Comparison of ENCODE assay signal across 18 cellular contexts in genomic region chr12:13443498-13443897, GRCh38.
A peak's percentile ranks its signal among the peaks of the same experiment; 100 is the strongest.
DNase-seq lines count a peak whose midpoint lies in the region; ATAC-seq and TF ChIP-seq lines count a peak whose summit lies in the region.
"Had no signal": no experiment of that assay in that cellular context is flagged by ENCODE, and none has a peak within 500 bp of the region (broad histone marks: within the 10 kb centered on the region; RNA-seq: fewer than 3 reads in every experiment).

No MANE protein-coding gene starts in this region.

- H3K9me3 Mint-ChIP-seq in activated CD4-positive, alpha-beta T cell treated with anti-CD3 and anti-CD28 coated beads, Interleukin-2, amount 10 ng/mL, durations not matched to agents 24 days and 14 days = no peaks in the 10 kb centered on the region

- H3K36me3 ChIP-seq in heart left ventricle (no peaks in the 10 kb centered on the region), lung (ENCODE audit: control insufficient read depth in 2 of 2, insufficient read depth in 2 of 2, low read length in 2 of 2) (no peaks in the 10 kb centered on the region), thyroid gland (no peaks in the 10 kb centered on the region), mesendoderm (ENCODE audit: control insufficient read depth, insufficient read depth, low read length) (no peaks in the 10 kb centered on the region)
- H3K36me3 ChIP-seq: HAP-1 had no signal

- DNase-seq in activated CD4-positive, alpha-beta T cell treated with anti-CD3 and anti-CD28 coated beads, Interleukin-2, amount 10 ng/mL, durations not matched to agents 24 days and 14 days = peak; percentile 36
- no peak for DNase-seq in activated CD4-positive, alpha-beta T cell treated with anti-CD3 and anti-CD28 coated beads, Interleukin-2, amount 50 U/mL, for 1 hour
- DNase-seq in heart left ventricle (peak in 4 of 5 donors; percentile 34 to 74 (median 50)), lung (ENCODE audit: low spot score) (peak; percentile 29), thyroid gland (peak; percentile 6), mesendoderm (no peak)
- DNase-seq: 8988T, Caco-2, IMR-90, Kasumi-1, NCI-H1417, NCI-H2029, NCI-H2171 treated with DMSO at 0.1 percent for 48 hours, NCI-H524, RPMI8226 had no signal

- no peak overlapping the region for H4K8ac ChIP-seq in mesendoderm (ENCODE audit: low read depth, low read length)

- H3K4me2 ChIP-seq in mesendoderm (ENCODE audit: low read length) = no peak overlapping the region

- H3K4me3 Mint-ChIP-seq in activated CD4-positive, alpha-beta T cell treated with anti-CD3 and anti-CD28 coated beads, Interleukin-2, amount 10 ng/mL, durations not matched to agents 24 days and 14 days = no peak overlapping the region

- no peaks in the 10 kb centered on the region for H3K27me3 Mint-ChIP-seq in activated CD4-positive, alpha-beta T cell treated with anti-CD3 and anti-CD28 coated beads, Interleukin-2, amount 10 ng/mL, durations not matched to agents 24 days and 14 days

- no peak overlapping the region for H2BK120ac ChIP-seq in mesendoderm (ENCODE audit: low read depth, low read length)

- H2BK5ac ChIP-seq in mesendoderm (ENCODE audit: low read length) = no peak overlapping the region

- no peak overlapping the region for H3K23ac ChIP-seq in mesendoderm (ENCODE audit: low read length)

- no peak overlapping the region for H2AK5ac ChIP-seq in mesendoderm (ENCODE audit: low read length)

- H3K4me3 ChIP-seq in heart left ventricle (no peak overlapping the region), lung (no peak overlapping the region), thyroid gland (replicated peaks in 1 of 3) (no peak overlapping the region), mesendoderm (ENCODE audit: low read length) (no peak overlapping the region)
- H3K4me3 ChIP-seq: HAP-1 had no signal

- H3K4me1 Mint-ChIP-seq in activated CD4-positive, alpha-beta T cell treated with anti-CD3 and anti-CD28 coated beads, Interleukin-2, amount 10 ng/mL, durations not matched to agents 24 days and 14 days = no peaks in the 10 kb centered on the region

- H3K4ac ChIP-seq in mesendoderm (ENCODE audit: low read depth, low read length) = no peak overlapping the region

- no peak overlapping the region for H3K18ac ChIP-seq in mesendoderm (ENCODE audit: low read length)

- H3K36me3 Mint-ChIP-seq in activated CD4-positive, alpha-beta T cell treated with anti-CD3 and anti-CD28 coated beads, Interleukin-2, amount 10 ng/mL, durations not matched to agents 24 days and 14 days (ENCODE audit: low read depth) = no peaks in the 10 kb centered on the region

- peak overlapping the region in 7 of 12 donors; percentile 16 to 70 (median 60) for H3K27ac ChIP-seq in heart left ventricle
- H3K27ac ChIP-seq in lung (ENCODE audit: low read depth in 1 of 2, low read length in 1 of 2) = no peak overlapping the region
- no peak overlapping the region for H3K27ac ChIP-seq in thyroid gland
- no peak overlapping the region for H3K27ac ChIP-seq in mesendoderm (ENCODE audit: low read depth, low read length)

- no peak overlapping the region for H2BK15ac ChIP-seq in mesendoderm (replicated peaks; ENCODE audit: low read depth)

- H3K79me1 ChIP-seq in mesendoderm (ENCODE audit: low read length) = no peaks in the 10 kb centered on the region

- no peak overlapping the region for H3K9ac ChIP-seq in mesendoderm (ENCODE audit: low read length)

- ATAC-seq in heart left ventricle (peak; percentile 80 to 94 (median 93)), lung (ENCODE audit: insufficient read depth, low FRiP score) (no peak), HG03520 (IDR thresholded peaks at IDR 0.05; ENCODE audit: unreplicated experiment) (no peak), GM19463 (IDR thresholded peaks at IDR 0.05; ENCODE audit: unreplicated experiment) (no peak)

- H3K27me3 ChIP-seq in heart left ventricle (peaks cover 0 to 5% (median 0%) of the 10 kb centered on the region in 9 donors), lung (ENCODE audit: control insufficient read depth, insufficient read depth) (no peaks in the 10 kb centered on the region), thyroid gland (no peaks in the 10 kb centered on the region), mesendoderm (ENCODE audit: insufficient read depth, low read length, poor library complexity) (no peaks in the 10 kb centered on the region)

- no peaks in the 10 kb centered on the region for H3K79me2 ChIP-seq in mesendoderm (ENCODE audit: control insufficient read depth, insufficient read depth, low read length)

- H3K9me3 ChIP-seq in heart left ventricle (peaks cover 0 to 7% (median 0%) of the 10 kb centered on the region in 12 donors), lung (ENCODE audit: control insufficient read depth in 2 of 2, insufficient read depth in 1 of 2, low read length in 1 of 2) (no peaks in the 10 kb centered on the region), thyroid gland (no peaks in the 10 kb centered on the region)
- H3K9me3 ChIP-seq: Caco-2, HAP-1 had no signal

- no peak overlapping the region for H3K56ac ChIP-seq in mesendoderm (ENCODE audit: low read length)

- H3K4me1 ChIP-seq in heart left ventricle (peaks cover 0 to 26% (median 0%) of the 10 kb centered on the region in 12 donors), lung (ENCODE audit: control insufficient read depth in 2 of 2, insufficient read depth in 2 of 2, low read length in 2 of 2) (peaks cover 0 to 2% of the 10 kb centered on the region in 2 donors), thyroid gland (peaks cover 0 to 5% of the 10 kb centered on the region in 2 donors), mesendoderm (ENCODE audit: control insufficient read depth, low read depth, low read length) (peaks cover 5% of the 10 kb centered on the region)
- H3K4me1 ChIP-seq: Caco-2, HAP-1 had no signal

- H3K27ac Mint-ChIP-seq in activated CD4-positive, alpha-beta T cell treated with anti-CD3 and anti-CD28 coated beads, Interleukin-2, amount 10 ng/mL, durations not matched to agents 24 days and 14 days = no peak overlapping the region

- TF ChIP-seq POLR2A in heart left ventricle (IDR thresholded peaks at IDR 0.05) = no peak
- TF ChIP-seq POLR2A in thyroid gland (IDR thresholded peaks at IDR 0.05) = no peak

- no peak for TF ChIP-seq CTCF in heart left ventricle (IDR thresholded peaks at IDR 0.05)
- TF ChIP-seq CTCF in lung (IDR thresholded peaks at IDR 0.05; ENCODE audit: control extremely low read depth, extremely low read depth) = no peak
- TF ChIP-seq CTCF in thyroid gland (IDR thresholded peaks at IDR 0.05) = no peak

- no peak overlapping the region for H4K5ac ChIP-seq in mesendoderm (ENCODE audit: low read length)

- intact Hi-C loops in activated CD4-positive, alpha-beta T cell treated with anti-CD3 and anti-CD28 coated beads, Interleukin-2, amount 10 ng/mL, durations not matched to agents 24 days and 14 days (cut with micrococcal nuclease) = no loop called here
- intact Hi-C loops in heart left ventricle (cut with DNase I) (no loop called here), thyroid gland (cut with DNase I) (no loop called here)

Comparison
In these comparisons a context has a peak if more than half of its experiments do, and no peak if none do; other contexts are left out.
1. DNase-seq: peak in activated CD4-positive, alpha-beta T cell treated with anti-CD3 and anti-CD28 coated beads, Interleukin-2, amount 10 ng/mL, durations not matched to agents 24 days and 14 days (single experiment), heart left ventricle (4 of 5), lung (single experiment) and thyroid gland (2 of 2); none in activated CD4-positive, alpha-beta T cell treated with anti-CD3 and anti-CD28 coated beads, Interleukin-2, amount 50 U/mL, for 1 hour (single experiment) and mesendoderm (single experiment).
2. ATAC-seq: peak in heart left ventricle (4 of 4); none in lung (single experiment), HG03520 (single experiment) and GM19463 (single experiment).
3. H3K27ac ChIP-seq: peak in heart left ventricle (7 of 12); none in lung (0 of 2), thyroid gland (0 of 3) and mesendoderm (single experiment).